Comparison of ENCODE assay signal across 18 cellular contexts in the genomic region with DNA sequence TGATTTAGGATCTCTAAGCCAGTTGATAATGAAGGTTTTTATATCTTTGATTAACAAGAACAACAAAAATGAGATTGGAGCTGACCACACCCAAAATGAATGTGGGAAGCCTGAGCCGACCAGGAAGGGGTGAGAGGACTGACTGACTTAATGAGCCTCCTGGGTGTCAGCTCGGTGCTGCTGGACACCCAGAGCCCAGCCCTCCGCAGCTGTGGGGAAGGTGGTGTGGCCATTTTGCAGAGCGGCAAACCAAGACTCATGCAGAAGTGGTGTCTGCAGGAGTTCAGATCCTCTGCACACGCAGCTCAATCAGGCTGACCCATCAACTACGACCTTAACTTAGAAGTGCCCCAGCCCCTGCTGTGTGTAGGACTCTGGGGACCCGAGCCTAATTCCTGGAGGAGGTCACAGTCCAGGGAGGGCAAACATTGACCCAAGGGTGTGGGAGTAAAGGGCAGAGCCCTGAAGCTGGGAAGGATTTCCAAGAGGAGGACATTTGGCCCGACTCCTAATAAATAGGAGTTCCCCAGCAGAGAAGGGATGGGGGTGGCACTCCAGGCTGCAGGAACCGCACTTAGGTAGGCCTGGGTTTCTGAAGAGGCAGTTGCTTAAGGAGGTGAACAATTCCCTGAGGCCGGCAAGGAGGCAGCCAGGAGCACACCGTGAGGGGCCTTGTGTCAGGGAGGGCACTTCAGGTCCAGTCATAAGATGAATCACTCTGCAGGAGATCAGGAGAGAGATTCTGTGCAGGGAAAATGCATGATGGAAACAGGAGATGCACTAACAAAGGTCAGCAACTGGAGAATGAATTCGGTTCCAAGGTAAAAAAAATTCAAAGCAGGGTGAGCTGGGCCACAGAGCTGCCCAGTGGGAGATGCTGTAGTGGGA.
DNase-seq lines count a peak whose midpoint lies in the region; ATAC-seq and TF ChIP-seq lines count a peak whose summit lies in the region.
"Had no signal": no experiment of that assay in that cellular context is flagged by ENCODE, and none has a peak within 500 bp of the region (broad histone marks: within the 10 kb centered on the region; RNA-seq: fewer than 3 reads in every experiment).

No MANE protein-coding gene starts in this region.

- H3K9ac ChIP-seq in PC-3 (ENCODE audit: low read length), result no peak overlapping the region
- H3K9ac ChIP-seq: BLaER1 had no signal

- no peak overlapping the region for H2AFZ ChIP-seq in PC-3 (ENCODE audit: low read length)

- POLR2A ChIA-PET in PC-3 (lab: Charles Lee; ENCODE audit: unreplicated experiment), result no interaction called here
- POLR2A ChIA-PET in activated CD4-positive, alpha-beta T cell treated with anti-CD3 and anti-CD28 coated beads, Interleukin-2, amount 10 ng/mL, durations not matched to agents 7 days and 5 days (lab: Charles Lee), result no interaction called here
- POLR2A ChIA-PET in CD8-positive, alpha-beta memory T cell (lab: Charles Lee), result interaction anchor here (0.6 kb wide), 1 partner anchor 71 kb away, joined by 4 read pairs; no protein-coding TSS in a partner anchor

- TF ChIP-seq CTCF in PC-3 (conservative IDR thresholded peaks at IDR 0.05; ENCODE audit: low read depth, low read length) (no peak), epithelial cell of esophagus (IDR thresholded peaks at IDR 0.05; ENCODE audit: insufficient read depth, low read depth, low read length, missing control alignments) (no peak), neural crest cell (conservative IDR thresholded peaks at IDR 0.05) (no peak)

- no peaks in the 10 kb centered on the region for H3F3A ChIP-seq in PC-3 (ENCODE audit: low read length, unreplicated experiment)

- H3K27me3 Mint-ChIP-seq in neural crest cell (ENCODE audit: low read depth), result no peaks in the 10 kb centered on the region
- no peaks in the 10 kb centered on the region for H3K27me3 Mint-ChIP-seq in activated CD4-positive, alpha-beta T cell treated with anti-CD3 and anti-CD28 coated beads, Interleukin-2, amount 10 ng/mL, durations not matched to agents 7 days and 5 days
- peaks cover 15 to 35% of the 10 kb centered on the region in 2 donors for H3K27me3 Mint-ChIP-seq in CD8-positive, alpha-beta memory T cell

- no peaks in the 10 kb centered on the region for H3K27me3 ChIP-seq in PC-3 (ENCODE audit: low read length)
- H3K27me3 ChIP-seq in CD8-positive, alpha-beta memory T cell (ENCODE audit: insufficient read depth, low read length, poor library complexity, severe bottlenecking), result no peaks in the 10 kb centered on the region
- H3K27me3 ChIP-seq: BLaER1, right atrium auricular region had no signal

- H3K27ac ChIP-seq in PC-3 (ENCODE audit: low read length), result no peak overlapping the region
- no peak overlapping the region for H3K27ac ChIP-seq in CD8-positive, alpha-beta memory T cell (ENCODE audit: low read depth, low read length)
- H3K27ac ChIP-seq: BLaER1, right atrium auricular region had no signal

- CTCF ChIA-PET in PC-3 (lab: Charles Lee), result no interaction called here
- CTCF ChIA-PET in activated CD4-positive, alpha-beta T cell treated with anti-CD3 and anti-CD28 coated beads, Interleukin-2, amount 10 ng/mL, durations not matched to agents 7 days and 5 days (lab: Charles Lee), result interaction anchor here (1.3 kb wide), 1 partner anchor 27 kb away, joined by 3 read pairs; no protein-coding TSS in a partner anchor
- CTCF ChIA-PET in CD8-positive, alpha-beta memory T cell (lab: Charles Lee), result no interaction called here

- H4K20me1 ChIP-seq in PC-3 (ENCODE audit: low read length), result no peaks in the 10 kb centered on the region
- H4K20me1 ChIP-seq: BLaER1 had no signal

- peaks cover 6% of the 10 kb centered on the region for H3K36me3 Mint-ChIP-seq in neural crest cell (ENCODE audit: low read depth)
- no peaks in the 10 kb centered on the region for H3K36me3 Mint-ChIP-seq in activated CD4-positive, alpha-beta T cell treated with anti-CD3 and anti-CD28 coated beads, Interleukin-2, amount 10 ng/mL, durations not matched to agents 7 days and 5 days (ENCODE audit: low read depth)
- H3K36me3 Mint-ChIP-seq in CD8-positive, alpha-beta memory T cell, result no peaks in the 10 kb centered on the region

- no peaks in the 10 kb centered on the region for H3K9me3 ChIP-seq in PC-3 (ENCODE audit: low read length)
- H3K9me3 ChIP-seq in CD8-positive, alpha-beta memory T cell (ENCODE audit: low read length), result no peaks in the 10 kb centered on the region
- H3K9me3 ChIP-seq: BLaER1, HAP-1, right atrium auricular region had no signal

- H3K79me2 ChIP-seq in PC-3 (ENCODE audit: low read length), result no peaks in the 10 kb centered on the region

- H3K4me2 ChIP-seq in PC-3 (ENCODE audit: low read length), result no peak overlapping the region
- H3K4me2 ChIP-seq: BLaER1 had no signal

- intact Hi-C loops in PC-3 (cut with micrococcal nuclease), result no loop called here

- peaks cover 14% of the 10 kb centered on the region for H3K4me1 ChIP-seq in PC-3 (ENCODE audit: insufficient read depth, low read length)
- no peaks in the 10 kb centered on the region for H3K4me1 ChIP-seq in CD8-positive, alpha-beta memory T cell (ENCODE audit: insufficient read depth, low read length)
- H3K4me1 ChIP-seq: BLaER1, HAP-1 had no signal

- peak overlapping the region; percentile 9 for H3K27ac Mint-ChIP-seq in neural crest cell (ENCODE audit: unreplicated experiment)
- no peak overlapping the region for H3K27ac Mint-ChIP-seq in activated CD4-positive, alpha-beta T cell treated with anti-CD3 and anti-CD28 coated beads, Interleukin-2, amount 10 ng/mL, durations not matched to agents 7 days and 5 days
- H3K27ac Mint-ChIP-seq in CD8-positive, alpha-beta memory T cell, result no peak overlapping the region
- H3K27ac Mint-ChIP-seq: T-helper 1 cell treated with Interleukin-12 subunit alpha and Interleukin-12 subunit beta and Interleukin-4 antibody, amounts not matched to agents 30 μg/mL and 1 μg/mL, for 36 hours had no signal

- H3K36me3 ChIP-seq in PC-3 (ENCODE audit: low read depth, low read length), result no peaks in the 10 kb centered on the region
- no peaks in the 10 kb centered on the region for H3K36me3 ChIP-seq in CD8-positive, alpha-beta memory T cell (ENCODE audit: insufficient read depth, low read length)
- H3K36me3 ChIP-seq: BLaER1, HAP-1, right atrium auricular region had no signal

- H3K9me3 Mint-ChIP-seq in neural crest cell, result no peaks in the 10 kb centered on the region
- no peaks in the 10 kb centered on the region for H3K9me3 Mint-ChIP-seq in activated CD4-positive, alpha-beta T cell treated with anti-CD3 and anti-CD28 coated beads, Interleukin-2, amount 10 ng/mL, durations not matched to agents 7 days and 5 days
- H3K9me3 Mint-ChIP-seq in CD8-positive, alpha-beta memory T cell, result no peaks in the 10 kb centered on the region
- H3K9me3 Mint-ChIP-seq: T-helper 1 cell treated with Interleukin-12 subunit alpha and Interleukin-12 subunit beta and Interleukin-4 antibody, amounts not matched to agents 30 μg/mL and 1 μg/mL, for 36 hours had no signal

- BruUV-seq in PC-3 (replicated peaks; lab: Mats Ljungman, UMichigan), result no TSS peak

- peaks cover 19% of the 10 kb centered on the region for H3K4me1 Mint-ChIP-seq in neural crest cell
- H3K4me1 Mint-ChIP-seq in activated CD4-positive, alpha-beta T cell treated with anti-CD3 and anti-CD28 coated beads, Interleukin-2, amount 10 ng/mL, durations not matched to agents 7 days and 5 days, result no peaks in the 10 kb centered on the region
- H3K4me1 Mint-ChIP-seq in CD8-positive, alpha-beta memory T cell, result no peaks in the 10 kb centered on the region

- peak; percentile 51 for DNase-seq in EL
- DNase-seq in PC-3, result peak; percentile 62
- peak; percentile 14 for DNase-seq in epithelial cell of esophagus (ENCODE audit: low read depth)
- DNase-seq in neural crest cell (ENCODE audit: low read depth, low spot score), result no peak
- no peak for DNase-seq in activated CD4-positive, alpha-beta T cell treated with anti-CD3 and anti-CD28 coated beads, Interleukin-2, amount 10 ng/mL, durations not matched to agents 7 days and 5 days
- no peak for DNase-seq in NCI-H1105 treated with DMSO at 0.1 percent for 48 hours (lab: John Stamatoyannopoulos, UW)
- no peak for DNase-seq in CD8-positive, alpha-beta memory T cell
- DNase-seq in GM19240 (ENCODE audit: insufficient read length, low spot score), result no peak
- DNase-seq: activated CD4-positive, alpha-beta T cell treated with anti-CD3 and anti-CD28 coated beads for 48 hours; amygdala; GDM1; NCI-H1048; NCI-H446; stimulated activated naive CD4-positive, alpha-beta T cell treated with Interleukin-2 at 50 U/mL for 16 hours had no signal

- H3K9me2 ChIP-seq in PC-3 (replicated peaks; ENCODE audit: low read length), result no peaks in the 10 kb centered on the region

- H3K4me3 ChIP-seq in PC-3 (ENCODE audit: low read length) (no peak overlapping the region), epithelial cell of esophagus (ENCODE audit: low read length) (no peak overlapping the region)
- no peak overlapping the region for H3K4me3 ChIP-seq in CD8-positive, alpha-beta memory T cell (ENCODE audit: low read length)
- H3K4me3 ChIP-seq: BLaER1, HAP-1, right atrium auricular region had no signal

- ATAC-seq in PC-3, result peak; percentile 58

- H3K4me3 Mint-ChIP-seq in neural crest cell, result no peak overlapping the region
- H3K4me3 Mint-ChIP-seq in activated CD4-positive, alpha-beta T cell treated with anti-CD3 and anti-CD28 coated beads, Interleukin-2, amount 10 ng/mL, durations not matched to agents 7 days and 5 days, result no peak overlapping the region
- H3K4me3 Mint-ChIP-seq in CD8-positive, alpha-beta memory T cell, result no peak overlapping the region
- H3K4me3 Mint-ChIP-seq: T-helper 1 cell treated with Interleukin-12 subunit alpha and Interleukin-12 subunit beta and Interleukin-4 antibody, amounts not matched to agents 30 μg/mL and 1 μg/mL, for 36 hours had no signal

Comparison
In these comparisons a context has a peak if more than half of its experiments do, and no peak if none do; other contexts are left out.
1. DNase-seq: peak in EL (single experiment), PC-3 (single experiment) and epithelial cell of esophagus (single experiment); none in neural crest cell (single experiment), activated CD4-positive, alpha-beta T cell treated with anti-CD3 and anti-CD28 coated beads, Interleukin-2, amount 10 ng/mL, durations not matched to agents 7 days and 5 days (single experiment), NCI-H1105 treated with DMSO at 0.1 percent for 48 hours (single experiment), CD8-positive, alpha-beta memory T cell (0 of 5) and GM19240 (single experiment).